ENCODE assay signal across 23 cellular contexts in the genomic region with DNA sequence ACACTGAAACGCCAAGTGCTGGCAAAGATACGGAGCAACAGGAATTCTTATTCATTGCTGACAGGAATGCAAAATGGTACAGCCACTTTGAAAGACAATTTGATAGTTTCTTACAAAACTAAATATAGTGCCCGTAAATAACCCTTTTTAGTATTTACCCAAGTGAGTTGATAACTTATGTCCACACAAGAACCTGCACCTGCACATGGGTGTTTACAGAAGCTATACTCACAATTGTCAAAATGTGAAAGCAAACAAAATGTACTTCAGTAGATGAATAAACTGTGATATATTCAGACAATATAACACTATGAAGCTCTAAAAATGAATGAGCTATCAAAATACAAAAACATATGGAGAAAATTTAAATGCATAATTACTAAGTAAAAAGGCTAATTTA.
DNase-seq lines count a peak whose midpoint lies in the region; ATAC-seq and TF ChIP-seq lines count a peak whose summit lies in the region.
"Had no signal": no experiment of that assay in that cellular context is flagged by ENCODE, and none has a peak within 500 bp of the region (broad histone marks: within the 10 kb centered on the region; RNA-seq: fewer than 3 reads in every experiment).

No MANE protein-coding gene starts in this region.

- TF ChIP-seq POLR2A in thyroid gland (IDR thresholded peaks at IDR 0.05) = no peak

- H3K27me3 ChIP-seq in PC-3 (ENCODE audit: low read length) (no peaks in the 10 kb centered on the region), thyroid gland (no peaks in the 10 kb centered on the region)

- intact Hi-C loops in PC-3 (cut with micrococcal nuclease) = no loop called here
- intact Hi-C loops in left cardiac atrium (cut with DNase I) = no loop called here
- intact Hi-C loops in thyroid gland (cut with DNase I) = no loop called here

- H3K4me2 ChIP-seq in PC-3 (ENCODE audit: low read length) = no peak overlapping the region

- no peaks in the 10 kb centered on the region for H3F3A ChIP-seq in PC-3 (ENCODE audit: low read length, unreplicated experiment)

- DNase-seq in DMS153 (lab: John Stamatoyannopoulos, UW) (peak; percentile 76), NCI-H1417 (lab: John Stamatoyannopoulos, UW) (peak; percentile 53 to 92 (median 67)), NCI-H2196 (lab: John Stamatoyannopoulos, UW; ENCODE audit: unreplicated experiment) (peak; percentile 37), PC-3 (no peak), left cardiac atrium (no peak), occipital lobe (lab: John Stamatoyannopoulos, UW) (no peak), thyroid gland (no peak)
- DNase-seq: activated CD4-positive, alpha-beta T cell treated with anti-CD3 and anti-CD28 coated beads for 36 hours; activated CD8-positive, alpha-beta T cell treated with anti-CD3 and anti-CD28 coated beads, Interleukin-2, amount 10 ng/mL, durations not matched to agents 7 days and 5 days; activated naive CD8-positive, alpha-beta T cell treated with anti-CD3 and anti-CD28 coated beads, Interleukin-2, amount 10 ng/mL, durations not matched to agents 7 days and 5 days; effector memory CD4-positive, alpha-beta T cell; glutamatergic neuron; H9; islet precursor cell; midbrain; naive thymus-derived CD4-positive, alpha-beta T cell; NCI-H1694; NCI-H524; psoas muscle; RPMI8226; T-helper 17 cell had no signal

- H3K4me1 ChIP-seq in PC-3 (ENCODE audit: insufficient read depth, low read length) (no peaks in the 10 kb centered on the region), thyroid gland (no peaks in the 10 kb centered on the region)
- H3K4me1 ChIP-seq: psoas muscle had no signal

- H3K9me2 ChIP-seq in PC-3 (replicated peaks; ENCODE audit: low read length) = no peaks in the 10 kb centered on the region

- peak; percentile 64 for ATAC-seq in PC-3
- no peak for ATAC-seq in left cardiac atrium
- ATAC-seq: activated CD4-positive, alpha-beta T cell treated with anti-CD3 and anti-CD28 coated beads for 36 hours; activated CD8-positive, alpha-beta T cell treated with anti-CD3 and anti-CD28 coated beads, Interleukin-2, amount 10 ng/mL, durations not matched to agents 7 days and 5 days; naive thymus-derived CD4-positive, alpha-beta T cell; psoas muscle; T-helper 17 cell had no signal

- BruUV-seq in PC-3 (replicated peaks; lab: Mats Ljungman, UMichigan) = no TSS peak

- no peak for TF ChIP-seq CTCF in PC-3 (conservative IDR thresholded peaks at IDR 0.05; ENCODE audit: low read depth, low read length)
- TF ChIP-seq CTCF in thyroid gland (IDR thresholded peaks at IDR 0.05) = no peak

- H3K79me2 ChIP-seq in PC-3 (ENCODE audit: low read length) = no peaks in the 10 kb centered on the region

- CTCF ChIA-PET in PC-3 (lab: Charles Lee) = no interaction called here

- no peaks in the 10 kb centered on the region for H3K36me3 ChIP-seq in PC-3 (ENCODE audit: low read depth, low read length)
- H3K36me3 ChIP-seq in thyroid gland = no peaks in the 10 kb centered on the region

- H2AFZ ChIP-seq in PC-3 (ENCODE audit: low read length) = no peak overlapping the region

- POLR2A ChIA-PET in PC-3 (lab: Charles Lee; ENCODE audit: unreplicated experiment) = no interaction called here

- H3K9me3 ChIP-seq in PC-3 (ENCODE audit: low read length) = no peaks in the 10 kb centered on the region
- no peaks in the 10 kb centered on the region for H3K9me3 ChIP-seq in thyroid gland
- H3K9me3 ChIP-seq: psoas muscle had no signal

- no peak overlapping the region for H3K9ac ChIP-seq in PC-3 (ENCODE audit: low read length)

- H4K20me1 ChIP-seq in PC-3 (ENCODE audit: low read length) = no peaks in the 10 kb centered on the region

- H3K27ac ChIP-seq in PC-3 (ENCODE audit: low read length) (no peak overlapping the region), thyroid gland (no peak overlapping the region)
- H3K27ac ChIP-seq: coronary artery, psoas muscle, SK-N-MC had no signal

- H3K4me3 ChIP-seq in PC-3 (ENCODE audit: low read length) (no peak overlapping the region), thyroid gland (replicated peaks in 1 of 3) (no peak overlapping the region)
- H3K4me3 ChIP-seq: coronary artery, psoas muscle, SK-N-MC had no signal

- WGBS in thyroid gland, 2 donors = 68 to 70% methylated on average over 3 of the region's 3 CpGs

Comparison
In these comparisons a context has a peak if more than half of its experiments do, and no peak if none do; other contexts are left out.
1. DNase-seq: peak in DMS153 (single experiment), NCI-H1417 (3 of 3) and NCI-H2196 (single experiment); none in PC-3 (single experiment), left cardiac atrium (single experiment), occipital lobe (single experiment) and thyroid gland (0 of 2).